In genomic region chr18:67731853-67732252, GRCh38 we compare ENCODE assay signal across 22 cellular contexts.
DNase-seq lines count a peak whose midpoint lies in the region; ATAC-seq and TF ChIP-seq lines count a peak whose summit lies in the region.
"Had no signal": no experiment of that assay in that cellular context is flagged by ENCODE, and none has a peak within 500 bp of the region (broad histone marks: within the 10 kb centered on the region; RNA-seq: fewer than 3 reads in every experiment).

No MANE protein-coding gene starts in this region.

- no peaks in the 10 kb centered on the region for H3K9me3 ChIP-seq in breast epithelium
- H3K9me3 ChIP-seq: prostate gland had no signal

- H3K36me3 Mint-ChIP-seq in MCF 10A (ENCODE audit: insufficient read depth, unreplicated experiment): no peaks in the 10 kb centered on the region
- H3K36me3 Mint-ChIP-seq: activated naive CD8-positive, alpha-beta T cell treated with anti-CD3 and anti-CD28 coated beads, Interleukin-2, amount 10 ng/mL, durations not matched to agents 7 days and 5 days; CD4-positive, CD25-positive, alpha-beta regulatory T cell; stimulated activated effector memory CD8-positive, alpha-beta T cell treated with anti-CD3 and anti-CD28 coated beads, Interleukin-12 subunit alpha, Interleukin-12 subunit beta, amount 100 ng/mL, for 72 hours had no signal

- peaks cover 21% of the 10 kb centered on the region for H3K4me1 Mint-ChIP-seq in MCF 10A (ENCODE audit: insufficient read depth, unreplicated experiment)
- H3K4me1 Mint-ChIP-seq: activated naive CD8-positive, alpha-beta T cell treated with anti-CD3 and anti-CD28 coated beads, Interleukin-2, amount 10 ng/mL, durations not matched to agents 7 days and 5 days; CD4-positive, CD25-positive, alpha-beta regulatory T cell; stimulated activated effector memory CD8-positive, alpha-beta T cell treated with anti-CD3 and anti-CD28 coated beads, Interleukin-12 subunit alpha, Interleukin-12 subunit beta, amount 100 ng/mL, for 72 hours had no signal

- POLR2A ChIA-PET in MCF 10A (lab: Yijun Ruan, JAX): interaction anchor here (0.6 to 4.7 kb wide), 4 partner anchors 17 to 214 kb away, joined by 3 to 56 read pairs (median 3); partner anchors contain the start of gene DSEL

- TF ChIP-seq POLR2A in breast epithelium (IDR thresholded peaks at IDR 0.05): no peak

- H3K36me3 ChIP-seq in breast epithelium: no peaks in the 10 kb centered on the region
- H3K36me3 ChIP-seq: prostate gland had no signal

- peaks cover 6% of the 10 kb centered on the region for H3K9me3 Mint-ChIP-seq in MCF 10A (ENCODE audit: unreplicated experiment)
- H3K9me3 Mint-ChIP-seq: activated naive CD8-positive, alpha-beta T cell treated with anti-CD3 and anti-CD28 coated beads, Interleukin-2, amount 10 ng/mL, durations not matched to agents 7 days and 5 days; activated T-helper 1 cell treated with anti-CD3 and anti-CD28 coated beads, Interleukin-12 subunit alpha, Interleukin-12 subunit beta, Interleukin-2, Interleukin-4 antibody, amounts not matched to agents 30 ng/mL and 10 ng/mL and 1 ng/mL, durations not matched to agents 14 hours and 24 hours and 36 hours; stimulated activated effector memory CD8-positive, alpha-beta T cell treated with anti-CD3 and anti-CD28 coated beads, Interleukin-12 subunit alpha, Interleukin-12 subunit beta, amount 100 ng/mL, for 72 hours had no signal

- no peak for TF ChIP-seq CTCF in MCF 10A (IDR thresholded peaks at IDR 0.05; ENCODE audit: unreplicated experiment)
- no peak for TF ChIP-seq CTCF in breast epithelium (IDR thresholded peaks at IDR 0.05)
- no peak for TF ChIP-seq CTCF in fibroblast of the aortic adventitia (IDR thresholded peaks at IDR 0.05; ENCODE audit: insufficient read depth, low read length)

- no peaks in the 10 kb centered on the region for H3K27me3 ChIP-seq in breast epithelium

- no TSS peak for BruUV-seq in MCF 10A (replicated peaks; lab: Mats Ljungman, UMichigan)

- no peak overlapping the region for H3K27ac ChIP-seq in breast epithelium
- H3K27ac ChIP-seq: 22Rv1, prostate gland, VCaP had no signal

- no peak overlapping the region for H3K27ac Mint-ChIP-seq in MCF 10A (ENCODE audit: low read depth, unreplicated experiment)
- H3K27ac Mint-ChIP-seq: activated naive CD8-positive, alpha-beta T cell treated with anti-CD3 and anti-CD28 coated beads, Interleukin-2, amount 10 ng/mL, durations not matched to agents 7 days and 5 days; activated T-helper 1 cell treated with anti-CD3 and anti-CD28 coated beads, Interleukin-12 subunit alpha, Interleukin-12 subunit beta, Interleukin-2, Interleukin-4 antibody, amounts not matched to agents 30 ng/mL and 10 ng/mL and 1 ng/mL, durations not matched to agents 14 hours and 24 hours and 36 hours; CD4-positive, CD25-positive, alpha-beta regulatory T cell; stimulated activated effector memory CD8-positive, alpha-beta T cell treated with anti-CD3 and anti-CD28 coated beads, Interleukin-12 subunit alpha, Interleukin-12 subunit beta, amount 100 ng/mL, for 72 hours had no signal

- CTCF ChIA-PET in MCF 10A (lab: Yijun Ruan, JAX): no interaction called here

- intact Hi-C loops in MCF 10A (cut with micrococcal nuclease): loop anchor here (2.0 kb wide), 3 partner anchors 51 to 215 kb away; partner anchors contain the start of gene DSEL
- intact Hi-C loops in breast epithelium (cut with DNase I; ENCODE audit: low total_unique reads): no loop called here

- no peak for ATAC-seq in HG02840 (IDR thresholded peaks at IDR 0.05; ENCODE audit: low FRiP score, unreplicated experiment)
- ATAC-seq: left colon; Right ventricle myocardium inferior; stimulated activated effector memory CD8-positive, alpha-beta T cell treated with anti-CD3 and anti-CD28 coated beads, Interleukin-12 subunit alpha, Interleukin-12 subunit beta, amount 100 ng/mL, for 72 hours had no signal

- H3K4me3 ChIP-seq in breast epithelium: no peak overlapping the region
- H3K4me3 ChIP-seq in fibroblast of the aortic adventitia (ENCODE audit: low read depth, low read length): no peak overlapping the region
- H3K4me3 ChIP-seq: prostate gland had no signal

- DNase-seq in MCF 10A (ENCODE audit: unreplicated experiment) (peak; percentile 38), breast epithelium (ENCODE audit: low spot score in 2 of 2) (no peak), amniotic epithelial cell (ENCODE audit: low read depth) (peak; percentile 41), fibroblast of the aortic adventitia (ENCODE audit: low read depth) (peak; percentile 37), NCI-H2196 (lab: John Stamatoyannopoulos, UW; ENCODE audit: unreplicated experiment) (no peak), SIG-M5 (lab: John Stamatoyannopoulos, UW) (no peak)
- DNase-seq in activated CD8-positive, alpha-beta memory T cell treated with anti-CD3 and anti-CD28 coated beads, Interleukin-2, amount 50 U/mL, for 4 hours: no peak
- DNase-seq: activated naive CD8-positive, alpha-beta T cell treated with anti-CD3 and anti-CD28 coated beads, Interleukin-2, amount 10 ng/mL, durations not matched to agents 7 days and 5 days; caudate nucleus; CD4-positive, CD25-positive, alpha-beta regulatory T cell; DMS153; left colon; NCI-H345; NK-92 treated with Interleukin-12 subunit alpha and Interleukin-12 subunit beta, amount 100 ng/mL, for 24 hours; T-helper 1 cell had no signal

- H3K4me3 Mint-ChIP-seq in MCF 10A (ENCODE audit: unreplicated experiment): no peak overlapping the region
- H3K4me3 Mint-ChIP-seq: activated naive CD8-positive, alpha-beta T cell treated with anti-CD3 and anti-CD28 coated beads, Interleukin-2, amount 10 ng/mL, durations not matched to agents 7 days and 5 days; activated T-helper 1 cell treated with anti-CD3 and anti-CD28 coated beads, Interleukin-12 subunit alpha, Interleukin-12 subunit beta, Interleukin-2, Interleukin-4 antibody, amounts not matched to agents 30 ng/mL and 10 ng/mL and 1 ng/mL, durations not matched to agents 14 hours and 24 hours and 36 hours; CD4-positive, CD25-positive, alpha-beta regulatory T cell; stimulated activated effector memory CD8-positive, alpha-beta T cell treated with anti-CD3 and anti-CD28 coated beads, Interleukin-12 subunit alpha, Interleukin-12 subunit beta, amount 100 ng/mL, for 72 hours had no signal

- H3K4me1 ChIP-seq in breast epithelium: no peaks in the 10 kb centered on the region
- H3K4me1 ChIP-seq: prostate gland had no signal

- no peaks in the 10 kb centered on the region for H3K27me3 Mint-ChIP-seq in MCF 10A (ENCODE audit: insufficient read depth, unreplicated experiment)
- H3K27me3 Mint-ChIP-seq: activated naive CD8-positive, alpha-beta T cell treated with anti-CD3 and anti-CD28 coated beads, Interleukin-2, amount 10 ng/mL, durations not matched to agents 7 days and 5 days; CD4-positive, CD25-positive, alpha-beta regulatory T cell had no signal

Comparison
In these comparisons a context has a peak if more than half of its experiments do, and no peak if none do; other contexts are left out.
1. DNase-seq: peak in MCF 10A (single experiment), amniotic epithelial cell (single experiment) and fibroblast of the aortic adventitia (single experiment); none in breast epithelium (0 of 2), NCI-H2196 (single experiment), activated CD8-positive, alpha-beta memory T cell treated with anti-CD3 and anti-CD28 coated beads, Interleukin-2, amount 50 U/mL, for 4 hours (single experiment) and SIG-M5 (single experiment).